ENCODE assay signal across 12 cellular contexts in the genomic region with DNA sequence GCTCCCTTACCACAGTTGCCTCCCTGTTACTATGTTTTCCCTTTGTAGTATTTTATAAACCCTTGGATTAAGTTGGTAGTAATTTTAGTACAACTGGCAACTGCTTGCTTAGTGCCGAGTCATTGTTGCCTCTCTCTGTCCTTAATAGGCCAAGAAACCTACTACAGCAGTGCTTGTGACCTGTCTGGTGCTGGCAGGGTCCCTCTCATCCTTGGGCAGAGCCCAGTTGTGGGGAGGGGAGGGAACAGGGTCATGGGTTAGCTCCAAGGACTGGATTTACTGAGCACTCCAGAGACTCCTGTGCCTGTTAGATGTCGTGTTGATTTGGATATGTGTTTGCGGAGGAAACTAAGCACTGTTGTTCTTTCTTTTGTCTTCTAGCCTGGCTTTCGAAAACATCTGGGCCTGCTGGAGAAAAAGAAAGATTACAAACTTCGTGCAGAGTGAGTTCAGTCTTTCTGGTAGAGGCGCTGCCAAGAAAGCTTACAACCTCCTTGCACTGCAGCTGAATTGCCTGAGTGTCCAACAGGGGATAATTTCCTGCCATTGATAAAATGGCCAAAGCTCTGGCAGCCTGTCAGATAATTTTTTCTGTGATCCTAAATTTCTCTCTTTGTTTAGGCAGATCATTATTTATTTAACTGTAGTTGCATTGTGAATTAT. TPM values are rescaled to one million over a fixed set of nuclear protein-coding genes. Genes with fewer than 3 reads are reported as not detected.
DNase-seq lines count a peak whose midpoint lies in the region; ATAC-seq and TF ChIP-seq lines count a peak whose summit lies in the region.
"Had no signal": no experiment of that assay in that cellular context is flagged by ENCODE, and none has a peak within 500 bp of the region (broad histone marks: within the 10 kb centered on the region; RNA-seq: fewer than 3 reads in every experiment).

No MANE protein-coding gene starts in this region.

- H3K79me2 ChIP-seq in HCT116 (ENCODE audit: insufficient read depth, low read length): peaks cover 81% of the 10 kb centered on the region
- peaks cover 62% of the 10 kb centered on the region for H3K79me2 ChIP-seq in MM.1S (ENCODE audit: low read length)

- H3K9me3 ChIP-seq in HCT116 (ENCODE audit: control insufficient read depth in 1 of 2, insufficient read depth in 1 of 2, low read depth in 1 of 2, low read length in 2 of 2): no peaks in the 10 kb centered on the region
- no peaks in the 10 kb centered on the region for H3K9me3 ChIP-seq in psoas muscle
- no peaks in the 10 kb centered on the region for H3K9me3 ChIP-seq in MM.1S (replicated peaks; ENCODE audit: insufficient read depth, low read length)

- H3K4me3 ChIP-seq in HCT116 (replicated peaks in 1 of 2; ENCODE audit: low read depth in 1 of 2, low read length in 2 of 2): no peak overlapping the region
- H3K4me3 ChIP-seq in psoas muscle: peak overlapping the region; percentile 51
- H3K4me3 ChIP-seq in MM.1S (ENCODE audit: low read length): no peak overlapping the region
- H3K4me3 ChIP-seq: skin epidermis had no signal

- no peak for TF ChIP-seq RAD21 in HCT116 (IDR thresholded peaks at IDR 0.05; ENCODE audit: low read depth)

- H3K4me2 ChIP-seq in HCT116 (ENCODE audit: low read length) (no peak overlapping the region), MM.1S (ENCODE audit: low read depth, low read length) (no peak overlapping the region)

- H2AFZ ChIP-seq in HCT116 (ENCODE audit: low read depth, low read length, poor library complexity, severe bottlenecking) (no peak overlapping the region), MM.1S (ENCODE audit: low read length) (no peak overlapping the region)

- TF ChIP-seq CTCF in HCT116 (IDR thresholded peaks at IDR 0.05 in 2 of 3, conservative IDR thresholded peaks at IDR 0.05 in 1 of 3; ENCODE audit: borderline replicate concordance in 1 of 3, insufficient read depth in 1 of 3, low read depth in 2 of 3, low read length in 2 of 3) (no peak), psoas muscle (IDR thresholded peaks at IDR 0.05) (no peak), MM.1S (IDR thresholded peaks at IDR 0.05; ENCODE audit: low read length) (no peak)

- CTCF ChIA-PET in HCT116 (lab: Charles Lee): interaction anchor here (0.6 kb wide), 1 partner anchor 26 kb away, joined by 3 read pairs; no protein-coding TSS in a partner anchor

- H3K9me2 ChIP-seq in HCT116 (ENCODE audit: insufficient read depth) (no peaks in the 10 kb centered on the region), MM.1S (replicated peaks; ENCODE audit: insufficient read depth, low read length) (no peaks in the 10 kb centered on the region)

- DNase-seq in HCT116 (ENCODE audit: low read depth, low spot score) (no peak), Right ventricle myocardium superior (peak; percentile 51), psoas muscle (peak; percentile 54 to 92), SKM-1 (lab: John Stamatoyannopoulos, UW; ENCODE audit: unreplicated experiment) (no peak), MM.1S (no peak), immature natural killer cell (no peak)
- DNase-seq in activated naive CD8-positive, alpha-beta T cell treated with anti-CD3 and anti-CD28 coated beads for 36 hours: no peak
- no peak for DNase-seq in stimulated activated naive CD4-positive, alpha-beta T cell (lab: John Stamatoyannopoulos, UW)
- DNase-seq: islet precursor cell, NCI-H1930 had no signal

- 15 to 24% (median 18%) methylated on average over 6 of the region's 6 CpGs for WGBS in psoas muscle, 3 donors

- peaks cover 7% of the 10 kb centered on the region; the same call in 1 of the 2 replicates for H3F3A ChIP-seq in MM.1S (ENCODE audit: insufficient read depth, low read length)

- H4K20me1 ChIP-seq in HCT116 (ENCODE audit: insufficient read depth) (peaks cover 3% of the 10 kb centered on the region; the same call in 1 of the 2 replicates), MM.1S (ENCODE audit: insufficient read depth, low read length) (no peaks in the 10 kb centered on the region)

- peaks cover 28% of the 10 kb centered on the region for H3K36me3 Mint-ChIP-seq in activated naive CD8-positive, alpha-beta T cell treated with anti-CD3 and anti-CD28 coated beads for 36 hours
- peaks cover 5 to 35% (median 12%) of the 10 kb centered on the region in 3 donors for H3K36me3 Mint-ChIP-seq in immature natural killer cell

- H3K4me3 Mint-ChIP-seq in activated naive CD8-positive, alpha-beta T cell treated with anti-CD3 and anti-CD28 coated beads for 36 hours: no peak overlapping the region
- no peak overlapping the region for H3K4me3 Mint-ChIP-seq in immature natural killer cell

- no peak for ATAC-seq in HCT116
- ATAC-seq in Right ventricle myocardium superior (ENCODE audit: poor library complexity): peak; percentile 48
- peak; percentile 58 to 73 (median 68) for ATAC-seq in psoas muscle

- H3K9me3 Mint-ChIP-seq in activated naive CD8-positive, alpha-beta T cell treated with anti-CD3 and anti-CD28 coated beads for 36 hours: no peaks in the 10 kb centered on the region
- H3K9me3 Mint-ChIP-seq in immature natural killer cell: no peaks in the 10 kb centered on the region

- H3K27me3 ChIP-seq in HCT116 (ENCODE audit: insufficient read depth, low read length) (no peaks in the 10 kb centered on the region), psoas muscle (ENCODE audit: insufficient read depth in 3 of 3, low read length in 2 of 3) (no peaks in the 10 kb centered on the region), MM.1S (replicated peaks; ENCODE audit: insufficient read depth, low read length) (no peaks in the 10 kb centered on the region)

- H3K27ac ChIP-seq in HCT116 (ENCODE audit: low read depth, low read length) (peak overlapping the region; percentile 41; the same call in 1 of the 2 replicates), psoas muscle (peak overlapping the region; percentile 98), MM.1S (ENCODE audit: low read length) (no peak overlapping the region)

- peaks cover 37 to 61% of the 10 kb centered on the region in 2 experiments for H3K36me3 ChIP-seq in HCT116 (ENCODE audit: control insufficient read depth in 1 of 2, insufficient read depth in 2 of 2, low read length in 2 of 2)
- H3K36me3 ChIP-seq in psoas muscle (ENCODE audit: insufficient read depth in 1 of 2, low read depth in 1 of 2): peaks cover 2 to 61% of the 10 kb centered on the region in 2 donors
- peaks cover 5% of the 10 kb centered on the region; the same call in 1 of the 2 replicates for H3K36me3 ChIP-seq in MM.1S (replicated peaks; ENCODE audit: insufficient read depth, low read length)

- no TSS peak for BruUV-seq in HCT116 (replicated peaks; lab: Mats Ljungman, UMichigan)

- TF ChIP-seq POLR2A in HCT116 (IDR thresholded peaks at IDR 0.05; ENCODE audit: borderline replicate concordance, extremely low read depth, insufficient read depth, insufficient read length): no peak

- intact Hi-C loops in HCT116 (cut with micrococcal nuclease): no loop called here
- intact Hi-C loops in Right ventricle myocardium superior (cut with DNase I): no loop called here
- intact Hi-C loops in psoas muscle (cut with DNase I): no loop called here

- H3K4me1 ChIP-seq in HCT116 (ENCODE audit: control insufficient read depth in 1 of 2, insufficient read depth in 2 of 2, low read length in 2 of 2) (peaks cover 13 to 25% of the 10 kb centered on the region in 2 experiments; a peak in 3 of 4 replicates), psoas muscle (peaks cover 90% of the 10 kb centered on the region), MM.1S (ENCODE audit: low read length) (peaks cover 14% of the 10 kb centered on the region)

- no peak overlapping the region for H3K9ac ChIP-seq in HCT116 (ENCODE audit: low read length)
- H3K9ac ChIP-seq in MM.1S (ENCODE audit: low read length): no peak overlapping the region

- peak overlapping the region; percentile 46 for H3K27ac Mint-ChIP-seq in activated naive CD8-positive, alpha-beta T cell treated with anti-CD3 and anti-CD28 coated beads for 36 hours
- H3K27ac Mint-ChIP-seq in immature natural killer cell: peak overlapping the region in 3 of 6 donors; percentile 34 to 65 (median 51)

- POLR2A ChIA-PET in HCT116 (lab: Charles Lee): no interaction called here

- RAD21 ChIA-PET in HCT116 (lab: Charles Lee; ENCODE audit: low non-redundant PET in 1 of 2, low total read pairs in 2 of 2, uncharacterized antibody in 2 of 2, unreplicated experiment in 2 of 2): no interaction called here

- peaks cover 39% of the 10 kb centered on the region for H3K4me1 Mint-ChIP-seq in activated naive CD8-positive, alpha-beta T cell treated with anti-CD3 and anti-CD28 coated beads for 36 hours
- peaks cover 44% of the 10 kb centered on the region in 2 donors for H3K4me1 Mint-ChIP-seq in immature natural killer cell

- H3K27me3 Mint-ChIP-seq in activated naive CD8-positive, alpha-beta T cell treated with anti-CD3 and anti-CD28 coated beads for 36 hours: no peaks in the 10 kb centered on the region
- H3K27me3 Mint-ChIP-seq in immature natural killer cell (ENCODE audit: low read depth in 3 of 3): peaks cover 5 to 8% (median 5%) of the 10 kb centered on the region in 3 donors

RNA-seq across cellular contexts. Expression of gene UTP11, which starts 3.6 kb away (rescaled TPM):
- total RNA-seq in HCT116 (2021; ENCODE audit: unreplicated experiment): 47.5 TPM
- polyA plus RNA-seq in HCT116 (2012): 14.0 and 20.2 TPM in 2 replicates
- total RNA-seq in activated naive CD8-positive, alpha-beta T cell treated with anti-CD3 and anti-CD28 coated beads for 36 hours: 10 to 100 TPM; 83.5 to 89.2 TPM
- total RNA-seq in Right ventricle myocardium superior: 46.5 TPM
- total RNA-seq in psoas muscle: 100 to 1,000 TPM in 3 of 4 donors, 10 to 100 TPM in 1; 65.2 to 210 (median 131) TPM
- 100 to 1,000 TPM in 2 of 3 donors, 10 to 100 TPM in 1; 91.7 to 253 (median 163) TPM for polyA plus RNA-seq in psoas muscle
- 10 to 100 TPM; 22.6 to 32.7 (median 30.4) TPM for polyA plus RNA-seq in immature natural killer cell

RNA-seq across cellular contexts. Expression of gene FHL3, which starts 10.8 kb away (rescaled TPM):
- total RNA-seq in HCT116 (2021; ENCODE audit: unreplicated experiment) (22.5 TPM), Right ventricle myocardium superior (25.4 TPM), psoas muscle (1,000 to 10,000 TPM in 1 of 4 donors, 100 to 1,000 TPM in 3; 236 to 1,187 (median 448) TPM)
- 27.5 and 29.5 TPM in 2 replicates for polyA plus RNA-seq in HCT116 (2012)
- total RNA-seq in activated naive CD8-positive, alpha-beta T cell treated with anti-CD3 and anti-CD28 coated beads for 36 hours: 10 to 100 TPM; 26.5 to 27.7 TPM
- polyA plus RNA-seq in psoas muscle (100 to 1,000 TPM in 2 of 3 donors, 10 to 100 TPM in 1; 41.6 to 905 (median 582) TPM), immature natural killer cell (100 to 1,000 TPM in 1 of 3 donors, 10 to 100 TPM in 2; 36.8 to 121 (median 74.1) TPM)

RNA-seq across cellular contexts. Expression of gene SF3A3, which starts 26.3 kb away (rescaled TPM):
- total RNA-seq in HCT116 (2021; ENCODE audit: unreplicated experiment) (74.4 TPM), Right ventricle myocardium superior (23.5 TPM), psoas muscle (10 to 100 TPM; 20.0 to 45.4 (median 35.0) TPM)
- polyA plus RNA-seq in HCT116 (2012): 31.9 and 37.4 TPM in 2 replicates
- total RNA-seq in activated naive CD8-positive, alpha-beta T cell treated with anti-CD3 and anti-CD28 coated beads for 36 hours: 100 to 1,000 TPM; 121 to 125 TPM
- polyA plus RNA-seq in psoas muscle (10 to 100 TPM; 13.0 to 35.0 (median 30.0) TPM), immature natural killer cell (10 to 100 TPM; 62.3 to 81.7 (median 70.9) TPM)

RNA-seq across cellular contexts. Expression of gene POU3F1, which starts 30.5 kb away (rescaled TPM):
- total RNA-seq in HCT116 (2021; ENCODE audit: unreplicated experiment) (not detected), Right ventricle myocardium superior (0.16 TPM), psoas muscle (under 1 TPM in 3 of 4 donors, not detected in 1; 0.12 to 0.38 (median 0.14) TPM)
- 0.08 TPM in 1 of 2 replicates, not detected in the other for polyA plus RNA-seq in HCT116 (2012)
- total RNA-seq in activated naive CD8-positive, alpha-beta T cell treated with anti-CD3 and anti-CD28 coated beads for 36 hours: under 1 TPM in 1 of 2 experiments, not detected in 1; 0.10 TPM
- polyA plus RNA-seq in psoas muscle (under 1 TPM; 0.04 to 0.21 (median 0.07) TPM), immature natural killer cell (under 1 TPM in 2 of 3 donors, not detected in 1; 0.14 to 0.43 TPM)
- total RNA-seq: cerebellum had no signal

Comparison
In these comparisons a context has a peak if more than half of its experiments do, and no peak if none do; other contexts are left out.
1. DNase-seq: peak in Right ventricle myocardium superior (single experiment) and psoas muscle (2 of 2); none in HCT116 (single experiment), activated naive CD8-positive, alpha-beta T cell treated with anti-CD3 and anti-CD28 coated beads for 36 hours (single experiment), SKM-1 (single experiment), stimulated activated naive CD4-positive, alpha-beta T cell (0 of 6), MM.1S (single experiment) and immature natural killer cell (0 of 3).